ENCODE assay signal across 30 cellular contexts in genomic region chr5:170248635-170249227, GRCh38. TPM values are rescaled to one million over a fixed set of nuclear protein-coding genes. Genes with fewer than 3 reads are reported as not detected.
DNase-seq lines count a peak whose midpoint lies in the region; ATAC-seq, FAIRE-seq and TF ChIP-seq lines count a peak whose summit lies in the region.
"Had no signal": no experiment of that assay in that cellular context is flagged by ENCODE, and none has a peak within 500 bp of the region (broad histone marks: within the 10 kb centered on the region; RNA-seq: fewer than 3 reads in every experiment).

No MANE protein-coding gene starts in this region.

- TF ChIP-seq POLR2A in suprapubic skin (IDR thresholded peaks at IDR 0.05): no peak

- H3K9me3 Mint-ChIP-seq in activated naive CD4-positive, alpha-beta T cell treated with anti-CD3 and anti-CD28 coated beads, Interleukin-2, amount 50 U/mL, for 24 hours: no peaks in the 10 kb centered on the region
- H3K9me3 Mint-ChIP-seq: stimulated activated naive B cell treated with anti-CD40 and anti-IgM and Interleukin-4, amounts not matched to agents 10 μg/mL and 1 μg/mL and 100 μg/mL, for 72 hours had no signal

- H3K27ac ChIP-seq in neutrophil (peak overlapping the region; percentile 2), suprapubic skin (no peak overlapping the region), right cardiac atrium (ENCODE audit: low read length) (no peak overlapping the region)
- H3K27ac ChIP-seq: cardiac muscle cell, pancreas, PC-9 had no signal

- no peak for TF ChIP-seq CTCF in bronchial epithelial cell (IDR thresholded peaks at IDR 0.05; ENCODE audit: insufficient read depth, low read length, severe bottlenecking)
- no peak for TF ChIP-seq CTCF in neutrophil (IDR thresholded peaks at IDR 0.05)
- no peak for TF ChIP-seq CTCF in suprapubic skin (IDR thresholded peaks at IDR 0.05)

- H3K36me3 ChIP-seq in bronchial epithelial cell (ENCODE audit: control insufficient read depth, insufficient read depth, low read length): no peaks in the 10 kb centered on the region
- peaks cover 90% of the 10 kb centered on the region for H3K36me3 ChIP-seq in neutrophil
- H3K36me3 ChIP-seq in suprapubic skin: no peaks in the 10 kb centered on the region
- H3K36me3 ChIP-seq: cardiac muscle cell, pancreas, right atrium auricular region had no signal

- no peak for DNase-seq in activated naive CD4-positive, alpha-beta T cell treated with Interleukin-2 at 50 U/mL for 16 hours
- DNase-seq in OCI-M1 (lab: John Stamatoyannopoulos, UW) (peak; percentile 71), bronchial epithelial cell (ENCODE audit: low read depth) (peak; percentile 53), suprapubic skin (ENCODE audit: low spot score in 2 of 2) (no peak), right cardiac atrium (no peak), NCI-H187 (lab: John Stamatoyannopoulos, UW) (no peak)
- DNase-seq: activated CD4-positive, alpha-beta T cell treated with anti-CD3 and anti-CD28 coated beads for 1 hour; activated effector memory CD4-positive, alpha-beta T cell treated with anti-CD3 and anti-CD28 coated beads, Interleukin-2, amount 50 U/mL, for 16 hours; anterior cingulate cortex; C1 segment of cervical spinal cord; islet precursor cell; left ventricle myocardium superior; NCI-H1417; NCI-H2081 treated with DMSO at 0.1 percent for 48 hours; NCI-H82; nephron progenitor cell; pancreas; PC-9; SHP77; stimulated activated CD4-positive, alpha-beta T cell treated with anti-CD3 and anti-CD28 coated beads, Interleukin-4, amount 100 ng/mL, for 24 hours; stimulated activated naive B cell treated with anti-CD40 and anti-IgM and Interleukin-4, amounts not matched to agents 10 μg/mL and 1 μg/mL and 100 μg/mL, for 72 hours had no signal

- H3K27ac Mint-ChIP-seq in activated naive CD4-positive, alpha-beta T cell treated with anti-CD3 and anti-CD28 coated beads, Interleukin-2, amount 50 U/mL, for 24 hours: peak overlapping the region; percentile 77
- H3K27ac Mint-ChIP-seq: nephron progenitor cell; stimulated activated naive B cell treated with anti-CD40 and anti-IgM and Interleukin-4, amounts not matched to agents 10 μg/mL and 1 μg/mL and 100 μg/mL, for 72 hours had no signal

- no peak for FAIRE-seq in bronchial epithelial cell (lab: Jason Lieb, UNC)
- FAIRE-seq: pancreas had no signal

- no peaks in the 10 kb centered on the region for H3K27me3 Mint-ChIP-seq in activated naive CD4-positive, alpha-beta T cell treated with anti-CD3 and anti-CD28 coated beads, Interleukin-2, amount 50 U/mL, for 24 hours
- H3K27me3 Mint-ChIP-seq: stimulated activated naive B cell treated with anti-CD40 and anti-IgM and Interleukin-4, amounts not matched to agents 10 μg/mL and 1 μg/mL and 100 μg/mL, for 72 hours had no signal

- no peak for TF ChIP-seq EP300 in suprapubic skin (IDR thresholded peaks at IDR 0.05)

- H3K4me1 Mint-ChIP-seq in activated naive CD4-positive, alpha-beta T cell treated with anti-CD3 and anti-CD28 coated beads, Interleukin-2, amount 50 U/mL, for 24 hours: peaks cover 47% of the 10 kb centered on the region
- H3K4me1 Mint-ChIP-seq: stimulated activated naive B cell treated with anti-CD40 and anti-IgM and Interleukin-4, amounts not matched to agents 10 μg/mL and 1 μg/mL and 100 μg/mL, for 72 hours had no signal

- peaks cover 55% of the 10 kb centered on the region for H3K36me3 Mint-ChIP-seq in activated naive CD4-positive, alpha-beta T cell treated with anti-CD3 and anti-CD28 coated beads, Interleukin-2, amount 50 U/mL, for 24 hours

- no peak for ATAC-seq in right cardiac atrium
- ATAC-seq: left ventricle myocardium superior, pancreas had no signal

- no peaks in the 10 kb centered on the region for H3K9me3 ChIP-seq in neutrophil
- H3K9me3 ChIP-seq in suprapubic skin: no peaks in the 10 kb centered on the region
- H3K9me3 ChIP-seq in right cardiac atrium (ENCODE audit: control insufficient read depth, low read length): no peaks in the 10 kb centered on the region
- H3K9me3 ChIP-seq: pancreas, right atrium auricular region had no signal

- intact Hi-C loops in right cardiac atrium (cut with DNase I): no loop called here

- H3K27me3 ChIP-seq in bronchial epithelial cell (ENCODE audit: control insufficient read depth, insufficient read depth, low read length): no peaks in the 10 kb centered on the region
- no peaks in the 10 kb centered on the region for H3K27me3 ChIP-seq in neutrophil
- no peaks in the 10 kb centered on the region for H3K27me3 ChIP-seq in suprapubic skin
- no peaks in the 10 kb centered on the region for H3K27me3 ChIP-seq in right cardiac atrium (ENCODE audit: control insufficient read depth, insufficient read depth)
- H3K27me3 ChIP-seq: pancreas, right atrium auricular region had no signal

- H3K4me1 ChIP-seq in neutrophil (ENCODE audit: control insufficient read depth in 1 of 2, insufficient read depth in 1 of 2, low read depth in 1 of 2, low read length in 1 of 2) (no peaks in the 10 kb centered on the region), suprapubic skin (peaks cover 50% of the 10 kb centered on the region), right cardiac atrium (ENCODE audit: control insufficient read depth, insufficient read depth, low read length) (no peaks in the 10 kb centered on the region)
- H3K4me1 ChIP-seq: pancreas, right atrium auricular region had no signal

- 74% methylated on average over 9 of the region's 9 CpGs for WGBS in suprapubic skin
- WGBS in right cardiac atrium: 82% methylated on average over 9 of the region's 9 CpGs

- H3K4me3 ChIP-seq in bronchial epithelial cell (ENCODE audit: low read depth, low read length): no peak overlapping the region
- H3K4me3 ChIP-seq in neutrophil (ENCODE audit: low read depth in 1 of 2, low read length in 1 of 2): no peak overlapping the region
- H3K4me3 ChIP-seq in suprapubic skin: no peak overlapping the region
- no peak overlapping the region for H3K4me3 ChIP-seq in right cardiac atrium (ENCODE audit: low read length)
- H3K4me3 ChIP-seq: cardiac muscle cell, coronary artery, pancreas, PC-9, right atrium auricular region had no signal

- peak overlapping the region; percentile 5 for H3K4me3 Mint-ChIP-seq in activated naive CD4-positive, alpha-beta T cell treated with anti-CD3 and anti-CD28 coated beads, Interleukin-2, amount 50 U/mL, for 24 hours
- H3K4me3 Mint-ChIP-seq: nephron progenitor cell; stimulated activated naive B cell treated with anti-CD40 and anti-IgM and Interleukin-4, amounts not matched to agents 10 μg/mL and 1 μg/mL and 100 μg/mL, for 72 hours had no signal

RNA-seq across cellular contexts. Expression of gene C5orf58, which starts 15.9 kb away (rescaled TPM):
- total RNA-seq in bronchial epithelial cell: not detected in 2 replicates
- total RNA-seq in suprapubic skin: not detected
- total RNA-seq in right cardiac atrium: under 1 TPM in 3 of 4 donors, not detected in 1; 0.47 to 0.75 (median 0.49) TPM
- polyA plus RNA-seq in right cardiac atrium: 0.68 TPM
- total RNA-seq: cardiac muscle cell, Daoy, glomerular endothelial cell, left ventricle myocardium superior, M059J, pancreas, PC-9, right atrium auricular region had no signal
- polyA plus RNA-seq: AG04450, cardiac muscle cell had no signal

RNA-seq across cellular contexts. Expression of gene LCP2, which starts 48.8 kb away (rescaled TPM):
- not detected in 2 replicates for total RNA-seq in bronchial epithelial cell
- total RNA-seq in suprapubic skin: 1 to 10 TPM in 3 of 4 donors, not detected in 1; 1.5 to 8.9 (median 7.7) TPM
- 10 to 100 TPM in 3 of 4 donors, 1 to 10 TPM in 1; 7.2 to 10.9 (median 10.4) TPM for total RNA-seq in right cardiac atrium
- polyA plus RNA-seq in right cardiac atrium: 3.0 TPM
- total RNA-seq: cardiac muscle cell, Daoy, PC-9 had no signal
- polyA plus RNA-seq: AG04450, cardiac muscle cell had no signal

Comparison
In these comparisons a context has a peak if more than half of its experiments do, and no peak if none do; other contexts are left out.
1. DNase-seq: peak in OCI-M1 (single experiment) and bronchial epithelial cell (single experiment); none in activated naive CD4-positive, alpha-beta T cell treated with Interleukin-2 at 50 U/mL for 16 hours (single experiment), suprapubic skin (0 of 2), right cardiac atrium (0 of 3) and NCI-H187 (0 of 2).